In the genomic region with DNA sequence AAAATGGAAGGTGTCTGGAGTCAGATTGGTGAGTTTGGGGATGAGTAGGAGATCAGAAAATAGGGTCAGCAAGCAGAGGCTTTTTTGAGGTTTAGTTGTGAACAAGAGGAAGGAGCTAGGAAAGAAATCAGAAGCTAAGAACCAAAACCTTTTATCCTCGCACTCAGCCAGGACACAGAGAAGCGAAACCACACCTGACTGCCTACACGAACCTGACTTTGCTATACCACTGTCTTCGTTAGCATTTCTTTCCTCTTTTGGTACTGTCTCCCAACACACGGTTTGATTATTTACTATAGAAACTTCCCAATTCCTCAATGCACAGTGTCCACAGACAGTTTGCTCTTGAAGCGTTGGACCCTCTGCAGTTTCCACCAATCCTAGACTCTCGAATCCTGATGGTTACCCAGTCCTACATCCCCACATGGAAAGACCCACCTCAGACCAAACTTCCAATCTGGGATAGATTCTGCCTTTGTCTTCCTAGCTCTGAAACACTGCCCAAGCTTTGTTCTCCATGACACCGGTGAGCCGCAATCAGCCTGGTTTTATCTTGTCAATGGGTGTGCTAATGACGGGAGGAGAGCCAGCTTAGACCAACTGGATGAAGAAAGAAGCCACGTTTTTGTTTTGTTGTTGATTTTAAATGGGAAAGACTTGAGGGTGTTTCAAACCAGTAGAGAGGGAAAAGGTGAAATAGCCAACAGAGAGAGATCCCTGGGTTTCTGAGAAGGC, we compare ENCODE assay signal across 19 cellular contexts.
DNase-seq lines count a peak whose midpoint lies in the region; ATAC-seq, FAIRE-seq and TF ChIP-seq lines count a peak whose summit lies in the region.
"Had no signal": no experiment of that assay in that cellular context is flagged by ENCODE, and none has a peak within 500 bp of the region (broad histone marks: within the 10 kb centered on the region; RNA-seq: fewer than 3 reads in every experiment).

No MANE protein-coding gene starts in this region.

- CTCF ChIA-PET in IMR-90 (lab: Yijun Ruan, JAX), result interaction anchor here (0.7 kb wide), 1 partner anchor 65 kb away, joined by 3 read pairs; no protein-coding TSS in a partner anchor
- CTCF ChIA-PET in Panc1 (lab: Charles Lee), result no interaction called here

- H3K4me3 Mint-ChIP-seq in endodermal cell, result no peak overlapping the region
- H3K4me3 Mint-ChIP-seq: CD8-positive, alpha-beta memory T cell had no signal

- H3K27ac ChIP-seq in IMR-90 (ENCODE audit: insufficient read depth, low read length), result no peak overlapping the region
- peak overlapping the region; percentile 76 for H3K27ac ChIP-seq in Panc1 (ENCODE audit: low read length)
- no peak overlapping the region for H3K27ac ChIP-seq in endodermal cell (ENCODE audit: low read depth, low read length)
- H3K27ac ChIP-seq: BLaER1, GM23248 had no signal

- no peak overlapping the region for H2BK5ac ChIP-seq in IMR-90 (ENCODE audit: low read depth, low read length, poor library complexity, severe bottlenecking)

- no peak overlapping the region; the same call in 1 of the 2 replicates for H3K4ac ChIP-seq in IMR-90 (ENCODE audit: low read depth, low read length)

- no peak overlapping the region for H3K18ac ChIP-seq in IMR-90 (ENCODE audit: low read depth, low read length)

- no peak overlapping the region for H4K5ac ChIP-seq in IMR-90 (ENCODE audit: low read depth, low read length)

- H3K27ac Mint-ChIP-seq in endodermal cell, result peak overlapping the region; percentile 3
- H3K27ac Mint-ChIP-seq: CD8-positive, alpha-beta memory T cell had no signal

- H3K4me1 Mint-ChIP-seq in endodermal cell, result peaks cover 29% of the 10 kb centered on the region

- no peaks in the 10 kb centered on the region for H4K20me1 ChIP-seq in IMR-90 (ENCODE audit: insufficient read depth, low read length)
- H4K20me1 ChIP-seq: BLaER1 had no signal

- no peak overlapping the region; the same call in 1 of the 2 replicates for H3K23ac ChIP-seq in IMR-90 (ENCODE audit: low read depth, low read length)

- ATAC-seq in IMR-90 (ENCODE audit: low read depth), result no peak
- no peak for ATAC-seq in Panc1
- ATAC-seq: HepG2 had no signal

- H3K36me3 ChIP-seq in IMR-90 (ENCODE audit: control insufficient read depth, insufficient read depth, low read length) (no peaks in the 10 kb centered on the region), Panc1 (ENCODE audit: control insufficient read depth, insufficient read depth, low read length) (no peaks in the 10 kb centered on the region), endodermal cell (ENCODE audit: control insufficient read depth, insufficient read depth, low read length) (peaks cover 11% of the 10 kb centered on the region)
- H3K36me3 ChIP-seq: HAP-1 had no signal

- H3K4me3 ChIP-seq in IMR-90 (ENCODE audit: insufficient read depth, low read depth, low read length), result no peak overlapping the region
- no peak overlapping the region for H3K4me3 ChIP-seq in Panc1 (ENCODE audit: low read depth in 2 of 2, low read length in 2 of 2)
- H3K4me3 ChIP-seq in endodermal cell (ENCODE audit: low read length), result peak overlapping the region; percentile 31
- H3K4me3 ChIP-seq: BLaER1, GM23248, HAP-1 had no signal

- no peaks in the 10 kb centered on the region for H3K79me1 ChIP-seq in IMR-90 (ENCODE audit: low read depth in 1 of 2, low read length in 2 of 2)

- no peak for TF ChIP-seq POLR2A in IMR-90 (IDR thresholded peaks at IDR 0.05; ENCODE audit: low read depth, low read length)

- POLR2A ChIA-PET in IMR-90 (lab: Charles Lee; ENCODE audit: unreplicated experiment) (no interaction called here), Panc1 (lab: Charles Lee) (no interaction called here)

- H2AFZ ChIP-seq in IMR-90 (replicated peaks; ENCODE audit: low read length, poor library complexity), result no peak overlapping the region
- H2AFZ ChIP-seq: GM23248 had no signal

- DNase-seq in GM18507 (ENCODE audit: extremely low spot score, insufficient read length, low read depth) (no peak), IMR-90 (no peak), Panc1 (ENCODE audit: low read depth, low spot score) (no peak), endodermal cell (peak; percentile 66), SIG-M5 (lab: John Stamatoyannopoulos, UW) (no peak), HT-29 (ENCODE audit: low spot score) (no peak), NCI-H1694 (lab: John Stamatoyannopoulos, UW) (no peak), T1000 (lab: John Stamatoyannopoulos, UW) (no peak)
- DNase-seq: 8988T; AML-193; Caco-2; CD8-positive, alpha-beta memory T cell; DMS53; GF-D8; GM23248 had no signal

- dilution Hi-C loops in IMR-90 (cut with HindIII; ENCODE audit: low sequenced_read_pairs, unreplicated experiment), result no loop called here

- H2AK5ac ChIP-seq in IMR-90 (ENCODE audit: low read depth, low read length), result peak overlapping the region; percentile 43; the same call in 1 of the 2 replicates

- peak overlapping the region; percentile 51 for H2AK9ac ChIP-seq in IMR-90 (replicated peaks; ENCODE audit: low read depth, low read length, poor library complexity)

- H3K14ac ChIP-seq in IMR-90 (replicated peaks; ENCODE audit: low read depth, low read length), result no peak overlapping the region; the same call in 1 of the 2 replicates

- TF ChIP-seq CTCF in IMR-90 (conservative IDR thresholded peaks at IDR 0.05; ENCODE audit: low read depth, low read length) (no peak), Panc1 (IDR thresholded peaks at IDR 0.05) (no peak), endodermal cell (conservative IDR thresholded peaks at IDR 0.05) (no peak)

- peaks cover 8% of the 10 kb centered on the region for H3K9me3 ChIP-seq in IMR-90 (ENCODE audit: control insufficient read depth, insufficient read depth, low read length)
- peaks cover 3% of the 10 kb centered on the region; the same call in 1 of the 2 replicates for H3K9me3 ChIP-seq in Panc1 (ENCODE audit: control insufficient read depth, insufficient read depth, low read depth, low read length)
- H3K9me3 ChIP-seq in endodermal cell (ENCODE audit: control insufficient read depth, low read length), result peaks cover 48% of the 10 kb centered on the region

- no peak overlapping the region for H2BK15ac ChIP-seq in IMR-90 (ENCODE audit: low read depth, low read length)

- H3K36me3 Mint-ChIP-seq in endodermal cell (ENCODE audit: low read depth), result peaks cover 82% of the 10 kb centered on the region

- no TSS peak for BruUV-seq in IMR-90 (replicated peaks; lab: Mats Ljungman, UMichigan)
- no TSS peak for BruUV-seq in Panc1 (replicated peaks; lab: Mats Ljungman, UMichigan)

- intact Hi-C loops in IMR-90 (cut with micrococcal nuclease), result no loop called here
- intact Hi-C loops in Panc1 (cut with micrococcal nuclease; ENCODE audit: unreplicated experiment), result no loop called here

- in situ Hi-C loops in IMR-90 (cut with MboI; ENCODE audit: low sequenced_read_pairs), result no loop called here
- in situ Hi-C loops in Panc1 (cut with HindIII; ENCODE audit: low pct_unique_long_range_greater_than_20kb, low sequenced_read_pairs), result no loop called here

- H2BK120ac ChIP-seq in IMR-90 (ENCODE audit: low read depth, low read length), result peak overlapping the region; percentile 43; the same call in 1 of the 2 replicates

- WGBS in IMR-90 (ENCODE audit: extremely low coverage in 2 of 2, insufficient read length in 1 of 2), 2 experiments, result 74% methylated on average over 7 of the region's 11 CpGs; no CpG with 5 or more reads in 1 of the 2 experiments
- WGBS in endodermal cell (ENCODE audit: insufficient coverage in 1 of 2, insufficient read length in 1 of 2), 2 experiments, result 80 to 81% methylated on average over 9 to 11 of the region's 11 CpGs

- H3K27me3 ChIP-seq in IMR-90 (ENCODE audit: control insufficient read depth, insufficient read depth, low read length) (no peaks in the 10 kb centered on the region), Panc1 (ENCODE audit: control insufficient read depth, insufficient read depth, low read length) (no peaks in the 10 kb centered on the region), endodermal cell (ENCODE audit: control insufficient read depth, insufficient read depth, low read length, poor library complexity, severe bottlenecking) (no peaks in the 10 kb centered on the region)
- H3K27me3 ChIP-seq: BLaER1 had no signal

- H3K4me1 ChIP-seq in IMR-90 (ENCODE audit: control insufficient read depth, insufficient read depth, low read length) (peaks cover 2% of the 10 kb centered on the region), Panc1 (ENCODE audit: control insufficient read depth, insufficient read depth, low read length) (peaks cover 11% of the 10 kb centered on the region), endodermal cell (ENCODE audit: control insufficient read depth, insufficient read depth, low read length) (no peaks in the 10 kb centered on the region)
- H3K4me1 ChIP-seq: Caco-2, HAP-1 had no signal

- peak; percentile 18 for FAIRE-seq in GM18507 (lab: Jason Lieb, UNC)
- FAIRE-seq: HepG2, HTR-8/SVneo had no signal

- TF ChIP-seq RAD21 in IMR-90 (IDR thresholded peaks at IDR 0.05; ENCODE audit: low read length), result no peak

- peaks cover 3% of the 10 kb centered on the region; the same call in 1 of the 2 replicates for H3K9me1 ChIP-seq in IMR-90 (ENCODE audit: insufficient read depth, low read length)

- peaks cover 56% of the 10 kb centered on the region for H3K9me3 Mint-ChIP-seq in endodermal cell

- no peaks in the 10 kb centered on the region for H3K27me3 Mint-ChIP-seq in endodermal cell (ENCODE audit: insufficient read depth)
- H3K27me3 Mint-ChIP-seq: CD8-positive, alpha-beta memory T cell had no signal

- H3K9ac ChIP-seq in IMR-90 (ENCODE audit: low read depth, low read length) (no peak overlapping the region), endodermal cell (ENCODE audit: extremely low read depth, low read length, poor library complexity, severe bottlenecking) (no peak overlapping the region)
- H3K9ac ChIP-seq: BLaER1, GM23248 had no signal

- H4K8ac ChIP-seq in IMR-90 (ENCODE audit: low read depth in 2 of 2, low read length in 2 of 2), result no peak overlapping the region; a peak in 1 of 4 replicates

- no peak overlapping the region for H2BK20ac ChIP-seq in IMR-90 (ENCODE audit: low read depth, low read length)

- H4K91ac ChIP-seq in IMR-90 (ENCODE audit: insufficient read depth, low read depth, low read length), result no peak overlapping the region

- H3K4me2 ChIP-seq in IMR-90 (ENCODE audit: low read depth, low read length), result no peak overlapping the region
- H3K4me2 ChIP-seq: BLaER1 had no signal

- no peak overlapping the region for H3K56ac ChIP-seq in IMR-90 (ENCODE audit: extremely low read depth, insufficient read depth, low read length)

TF ChIP-seq in IMR-90, 13 proteins besides CTCF, POLR2A, EP300 and RAD21 (continues in another document):
- TF ChIP-seq RFX5 (IDR thresholded peaks at IDR 0.05; ENCODE audit: low read depth, low read length) (no peak), MAFK (IDR thresholded peaks at IDR 0.05; ENCODE audit: low read depth, low read length) (no peak), RCOR1 (IDR thresholded peaks at IDR 0.05; ENCODE audit: insufficient replicate concordance, low read length) (no peak)
- TF ChIP-seq, protein P1, sequence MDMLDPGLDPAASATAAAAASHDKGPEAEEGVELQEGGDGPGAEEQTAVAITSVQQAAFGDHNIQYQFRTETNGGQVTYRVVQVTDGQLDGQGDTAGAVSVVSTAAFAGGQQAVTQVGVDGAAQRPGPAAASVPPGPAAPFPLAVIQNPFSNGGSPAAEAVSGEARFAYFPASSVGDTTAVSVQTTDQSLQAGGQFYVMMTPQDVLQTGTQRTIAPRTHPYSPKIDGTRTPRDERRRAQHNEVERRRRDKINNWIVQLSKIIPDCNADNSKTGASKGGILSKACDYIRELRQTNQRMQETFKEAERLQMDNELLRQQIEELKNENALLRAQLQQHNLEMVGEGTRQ (IDR thresholded peaks at IDR 0.05; ENCODE audit: low read depth, low read length), result no peak
